11 cellular contexts compared by ENCODE assay signal in the genomic region with DNA sequence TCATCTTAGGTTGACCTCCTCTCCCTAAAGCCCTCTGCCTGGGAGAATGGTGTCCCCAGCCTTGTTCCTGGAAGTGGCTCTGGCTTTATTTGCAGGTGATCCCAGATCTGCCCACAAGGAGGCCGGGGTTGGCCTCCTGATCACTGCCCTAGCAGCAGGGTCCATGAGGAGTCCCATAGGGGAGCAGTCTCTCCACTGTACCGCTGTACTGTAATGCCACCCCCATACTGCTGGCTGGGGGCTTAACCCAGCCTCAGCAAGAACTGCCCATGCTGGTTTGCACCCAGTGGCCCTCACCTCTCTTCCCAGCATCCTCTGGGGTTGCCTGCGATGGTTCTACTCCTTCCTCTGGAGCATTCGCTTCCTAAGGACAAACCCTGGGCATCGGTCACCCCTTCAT. TPM values are rescaled to one million over a fixed set of nuclear protein-coding genes. Genes with fewer than 3 reads are reported as not detected.
DNase-seq lines count a peak whose midpoint lies in the region; ATAC-seq, FAIRE-seq and TF ChIP-seq lines count a peak whose summit lies in the region.
"Had no signal": no experiment of that assay in that cellular context is flagged by ENCODE, and none has a peak within 500 bp of the region (broad histone marks: within the 10 kb centered on the region; RNA-seq: fewer than 3 reads in every experiment).

No MANE protein-coding gene starts in this region.

- H3K4me3 Mint-ChIP-seq in HFFc6 = no peak overlapping the region

- no peak overlapping the region for H2AFZ ChIP-seq in HepG2 (ENCODE audit: low read length)
- H2AFZ ChIP-seq: parathyroid adenoma had no signal

- POLR2A ChIA-PET in HepG2 (lab: Yijun Ruan, JAX) = no interaction called here

- H3K27ac ChIP-seq in HepG2 (ENCODE audit: extremely low read length, insufficient read depth, low read length) = no peak overlapping the region

- H3K36me3 Mint-ChIP-seq in HFFc6 (ENCODE audit: low read depth) = no peaks in the 10 kb centered on the region

- no TSS peak for BruUV-seq in HepG2 (replicated peaks; lab: Mats Ljungman, UMichigan)

- CTCF ChIA-PET in HepG2 (lab: Yijun Ruan, JAX; ENCODE audit: low intra/inter-chr PET ratio, low total read pairs) = no interaction called here

- H4K20me1 ChIP-seq in HepG2 (ENCODE audit: insufficient read depth, low read length) = no peaks in the 10 kb centered on the region

- H3K9me3 Mint-ChIP-seq in HFFc6 = no peaks in the 10 kb centered on the region

- no peak for TF ChIP-seq POLR2A in HepG2 (IDR thresholded peaks at IDR 0.05; ENCODE audit: insufficient read depth in 1 of 2, low read depth in 2 of 2, low read length in 2 of 2)

- H3K4me1 Mint-ChIP-seq in HFFc6 (ENCODE audit: low read depth) = peaks cover 26% of the 10 kb centered on the region

- DNase-seq in COLO668 (lab: John Stamatoyannopoulos, UW; ENCODE audit: unreplicated experiment) (peak; percentile 17), HFFc6 (no peak), astrocyte of the cerebellum (ENCODE audit: low read depth) (no peak), HepG2 (ENCODE audit: low spot score) (peak; percentile 28), SHP77 (lab: John Stamatoyannopoulos, UW) (no peak), LoVo (ENCODE audit: low spot score) (no peak)
- no peak for DNase-seq in activated T-cell treated with anti-CD3 and anti-CD28 coated beads, Interleukin-2, amount 50 U/mL, for 1 hour
- DNase-seq: activated naive CD4-positive, alpha-beta T cell treated with Interleukin-2 at 50 U/mL for 16 hours had no signal

- H3K36me3 ChIP-seq in HepG2 (replicated peaks in 1 of 2; ENCODE audit: control insufficient read depth in 1 of 2, insufficient read depth in 2 of 2, low read length in 2 of 2) = no peaks in the 10 kb centered on the region

- H3K27ac Mint-ChIP-seq in HFFc6 = peak overlapping the region; percentile 23; the same call in 1 of the 2 replicates

- in situ Hi-C loops in astrocyte of the cerebellum (cut with HindIII; ENCODE audit: low sequenced_read_pairs) (loop anchor here (5.0 kb wide), 1 partner anchor 39 kb away; no protein-coding TSS in a partner anchor), HepG2 (cut with HindIII; ENCODE audit: extremely low pct_ligation_motif_present, low pct_unique_long_range_greater_than_20kb) (no loop called here)

- TF ChIP-seq CTCF in HFFc6 (IDR thresholded peaks at IDR 0.05) (peak; percentile 62), astrocyte of the cerebellum (IDR thresholded peaks at IDR 0.05; ENCODE audit: low read depth, low read length, missing control alignments) (peak; percentile 34), HepG2 (CRISPR knock-in tag; IDR thresholded peaks at IDR 0.05) (peak; percentile 43; the same call in 1 of the 2 replicates)

- ATAC-seq in HepG2 (peak; percentile 84), GM18873 (IDR thresholded peaks at IDR 0.05; ENCODE audit: low FRiP score, unreplicated experiment) (no peak)

- 84% methylated on average over 4 of the region's 5 CpGs for WGBS in HepG2 (ENCODE audit: low lambda C conversion rate)

- H3K79me2 ChIP-seq in HepG2 (ENCODE audit: insufficient read depth, low read length) = no peaks in the 10 kb centered on the region
- H3K79me2 ChIP-seq: parathyroid adenoma had no signal

- H3K4me3 ChIP-seq in astrocyte of the cerebellum (ENCODE audit: low read depth, low read length) (no peak overlapping the region), HepG2 (replicated peaks in 1 of 3; ENCODE audit: insufficient read depth in 1 of 3, low read depth in 2 of 3, low read length in 3 of 3) (no peak overlapping the region)

- H3K4me2 ChIP-seq in HepG2 (ENCODE audit: low read depth, low read length) = no peak overlapping the region

- H3K9ac ChIP-seq in HepG2 (ENCODE audit: insufficient read depth, low read depth, low read length) = no peak overlapping the region
- H3K9ac ChIP-seq: parathyroid adenoma had no signal

- H3K27me3 Mint-ChIP-seq in HFFc6 (ENCODE audit: insufficient read depth) = peaks cover 3% of the 10 kb centered on the region

- H3K9me3 ChIP-seq in HepG2 (ENCODE audit: low read length) = no peaks in the 10 kb centered on the region

- peak; percentile 46 for FAIRE-seq in HepG2 (lab: Jason Lieb, UNC)
- FAIRE-seq: frontal cortex had no signal

- H3K27me3 ChIP-seq in HepG2 (ENCODE audit: control insufficient read depth in 1 of 2, insufficient read depth in 2 of 2, low read length in 2 of 2) = no peaks in the 10 kb centered on the region

- no peak for TF ChIP-seq EP300 in HepG2 (IDR thresholded peaks at IDR 0.05; ENCODE audit: low read depth in 2 of 2, low read length in 2 of 2)
- no peak for TF ChIP-seq EP300 in HepG2 (CRISPR knock-in tag; IDR thresholded peaks at IDR 0.05; ENCODE audit: borderline replicate concordance)

- intact Hi-C loops in HepG2 (cut with micrococcal nuclease; ENCODE audit: unreplicated experiment) = no loop called here

- H3K4me1 ChIP-seq in HepG2 (ENCODE audit: insufficient read depth, low read length) = peaks cover 26% of the 10 kb centered on the region
- H3K4me1 ChIP-seq: parathyroid adenoma had no signal

- TF ChIP-seq RAD21 in HepG2 (CRISPR knock-in tag; IDR thresholded peaks at IDR 0.05) = no peak; the same call in 1 of the 2 replicates

RNA-seq across cellular contexts. Expression of a gene that starts 39.1 kb away (rescaled TPM):
- total RNA-seq in HFFc6 (2021; fragmentation: NEBNext Ultra II Directional; extraction: Animal tissue kit (Norgen Biotek cat#: 25700)) = 10 to 100 TPM; 55.9 to 85.0 (median 76.5) TPM
- 99.8 and 104 TPM in 2 replicates for total RNA-seq in HepG2 (2016; rRNA removed; fragmentation: Illumina TruSeq; extraction: Trizol)
- 81.0 and 93.2 TPM in 2 replicates for total RNA-seq in HepG2 (2016; cell fraction: cytosol; rRNA removed; fragmentation: Illumina TruSeq; extraction: Trizol; ENCODE audit: low read depth)
- 98.8 and 104 TPM in 2 replicates for total RNA-seq in HepG2 (2016; cell fraction: insoluble cytoplasmic fraction; rRNA removed; fragmentation: Illumina TruSeq; extraction: Trizol)
- total RNA-seq in HepG2 (2016; cell fraction: membrane; rRNA removed; fragmentation: Illumina TruSeq; extraction: Trizol) = 49.2 and 54.2 TPM in 2 replicates
- 61.4 and 77.1 TPM in 2 replicates for total RNA-seq in HepG2 (2016; cell fraction: nucleus; rRNA removed; fragmentation: Illumina TruSeq; extraction: Trizol)
- 90.8 and 99.8 TPM in 2 replicates for polyA plus RNA-seq in HepG2 (2011; rRNA removed)
- polyA plus RNA-seq in HepG2 (2011; cell fraction: cytosol; rRNA removed) = 45.8 and 51.2 TPM in 2 replicates
- polyA plus RNA-seq in HepG2 (2011; cell fraction: nucleus; rRNA removed) = 207 and 252 TPM in 2 replicates
- polyA plus RNA-seq in HepG2 (2012) = 46.9 and 63.7 TPM in 2 replicates
- polyA plus RNA-seq in HepG2 (2016; cell fraction: cytosol; fragmentation: Illumina TruSeq; extraction: Trizol; ENCODE audit: low read depth) = 14.9 and 16.8 TPM in 2 replicates
- 128 and 134 TPM in 2 replicates for polyA plus RNA-seq in HepG2 (2016; cell fraction: insoluble cytoplasmic fraction; fragmentation: Illumina TruSeq; extraction: Trizol; ENCODE audit: low read depth)
- 28.8 and 29.0 TPM in 2 replicates for polyA plus RNA-seq in HepG2 (2016; cell fraction: membrane; fragmentation: Illumina TruSeq; extraction: Trizol; ENCODE audit: low read depth)
- polyA plus RNA-seq in HepG2 (2016; cell fraction: nucleus; fragmentation: Illumina TruSeq; extraction: Trizol; ENCODE audit: insufficient read depth, low read depth) = 203 and 213 TPM in 2 replicates
- 61.9 and 154 TPM in 2 replicates for polyA minus RNA-seq in HepG2 (2011; rRNA and poly(A)+ RNA removed; ENCODE audit: low replicate concordance)
- 17.3 and 23.9 TPM in 2 replicates for polyA minus RNA-seq in HepG2 (2011; cell fraction: cytosol; rRNA and poly(A)+ RNA removed)
- 71.4 and 71.5 TPM in 2 replicates for polyA minus RNA-seq in HepG2 (2011; cell fraction: nucleus; rRNA and poly(A)+ RNA removed)

RNA-seq across cellular contexts. Expression of a gene that starts 39.4 kb away (rescaled TPM):
- 10 to 100 TPM; 38.8 to 51.9 (median 47.7) TPM for total RNA-seq in HFFc6 (2021; fragmentation: NEBNext Ultra II Directional; extraction: Animal tissue kit (Norgen Biotek cat#: 25700))
- total RNA-seq in HepG2 (2016; rRNA removed; fragmentation: Illumina TruSeq; extraction: Trizol) = 51.7 and 53.4 TPM in 2 replicates
- total RNA-seq in HepG2 (2016; cell fraction: cytosol; rRNA removed; fragmentation: Illumina TruSeq; extraction: Trizol; ENCODE audit: low read depth) = 19.0 and 20.1 TPM in 2 replicates
- total RNA-seq in HepG2 (2016; cell fraction: insoluble cytoplasmic fraction; rRNA removed; fragmentation: Illumina TruSeq; extraction: Trizol) = 53.8 and 54.3 TPM in 2 replicates
- total RNA-seq in HepG2 (2016; cell fraction: membrane; rRNA removed; fragmentation: Illumina TruSeq; extraction: Trizol) = 36.2 and 36.7 TPM in 2 replicates
- total RNA-seq in HepG2 (2016; cell fraction: nucleus; rRNA removed; fragmentation: Illumina TruSeq; extraction: Trizol) = 57.5 and 60.4 TPM in 2 replicates
- polyA plus RNA-seq in HepG2 (2011; rRNA removed) = 47.9 and 61.0 TPM in 2 replicates
- polyA plus RNA-seq in HepG2 (2011; cell fraction: cytosol; rRNA removed) = 26.9 and 41.0 TPM in 2 replicates
- polyA plus RNA-seq in HepG2 (2011; cell fraction: nucleus; rRNA removed) = 39.4 and 42.0 TPM in 2 replicates
- 27.1 and 34.3 TPM in 2 replicates for polyA plus RNA-seq in HepG2 (2012)
- polyA plus RNA-seq in HepG2 (2016; cell fraction: cytosol; fragmentation: Illumina TruSeq; extraction: Trizol; ENCODE audit: low read depth) = 3.4 and 3.7 TPM in 2 replicates
- 43.2 and 52.1 TPM in 2 replicates for polyA plus RNA-seq in HepG2 (2016; cell fraction: insoluble cytoplasmic fraction; fragmentation: Illumina TruSeq; extraction: Trizol; ENCODE audit: low read depth)
- polyA plus RNA-seq in HepG2 (2016; cell fraction: membrane; fragmentation: Illumina TruSeq; extraction: Trizol; ENCODE audit: low read depth) = 13.3 and 17.1 TPM in 2 replicates
- polyA plus RNA-seq in HepG2 (2016; cell fraction: nucleus; fragmentation: Illumina TruSeq; extraction: Trizol; ENCODE audit: insufficient read depth, low read depth) = 51.5 and 57.9 TPM in 2 replicates
- 45.2 and 96.4 TPM in 2 replicates for polyA minus RNA-seq in HepG2 (2011; rRNA and poly(A)+ RNA removed; ENCODE audit: low replicate concordance)
- 68.9 and 72.7 TPM in 2 replicates for polyA minus RNA-seq in HepG2 (2011; cell fraction: cytosol; rRNA and poly(A)+ RNA removed)
- 128 and 149 TPM in 2 replicates for polyA minus RNA-seq in HepG2 (2011; cell fraction: nucleus; rRNA and poly(A)+ RNA removed)

RNA-seq across cellular contexts. Expression of a gene that starts 54.4 kb away (rescaled TPM):
- 10 to 100 TPM; 13.0 to 29.6 (median 23.3) TPM for total RNA-seq in HFFc6 (2021; fragmentation: NEBNext Ultra II Directional; extraction: Animal tissue kit (Norgen Biotek cat#: 25700))
- 8.0 and 10.6 TPM in 2 replicates for total RNA-seq in HepG2 (2016; rRNA removed; fragmentation: Illumina TruSeq; extraction: Trizol)
- total RNA-seq in HepG2 (2016; cell fraction: cytosol; rRNA removed; fragmentation: Illumina TruSeq; extraction: Trizol; ENCODE audit: low read depth) = 10.8 and 13.6 TPM in 2 replicates
- 8.2 and 9.0 TPM in 2 replicates for total RNA-seq in HepG2 (2016; cell fraction: insoluble cytoplasmic fraction; rRNA removed; fragmentation: Illumina TruSeq; extraction: Trizol)
- total RNA-seq in HepG2 (2016; cell fraction: membrane; rRNA removed; fragmentation: Illumina TruSeq; extraction: Trizol) = 20.7 and 21.8 TPM in 2 replicates
- total RNA-seq in HepG2 (2016; cell fraction: nucleus; rRNA removed; fragmentation: Illumina TruSeq; extraction: Trizol) = 5.8 and 6.8 TPM in 2 replicates
- polyA plus RNA-seq in HepG2 (2011; rRNA removed) = 23.3 and 33.2 TPM in 2 replicates
- polyA plus RNA-seq in HepG2 (2011; cell fraction: cytosol; rRNA removed) = 24.9 and 25.8 TPM in 2 replicates
- 13.9 and 16.9 TPM in 2 replicates for polyA plus RNA-seq in HepG2 (2011; cell fraction: nucleus; rRNA removed)
- polyA plus RNA-seq in HepG2 (2012) = 6.6 and 13.1 TPM in 2 replicates
- 21.1 and 23.1 TPM in 2 replicates for polyA plus RNA-seq in HepG2 (2016; cell fraction: cytosol; fragmentation: Illumina TruSeq; extraction: Trizol; ENCODE audit: low read depth)
- 12.5 and 15.2 TPM in 2 replicates for polyA plus RNA-seq in HepG2 (2016; cell fraction: insoluble cytoplasmic fraction; fragmentation: Illumina TruSeq; extraction: Trizol; ENCODE audit: low read depth)
- polyA plus RNA-seq in HepG2 (2016; cell fraction: membrane; fragmentation: Illumina TruSeq; extraction: Trizol; ENCODE audit: low read depth) = 35.9 and 37.0 TPM in 2 replicates
- 13.9 and 15.0 TPM in 2 replicates for polyA plus RNA-seq in HepG2 (2016; cell fraction: nucleus; fragmentation: Illumina TruSeq; extraction: Trizol; ENCODE audit: insufficient read depth, low read depth)
- polyA minus RNA-seq in HepG2 (2011; rRNA and poly(A)+ RNA removed; ENCODE audit: low replicate concordance) = 37.9 and 50.4 TPM in 2 replicates
- polyA minus RNA-seq in HepG2 (2011; cell fraction: cytosol; rRNA and poly(A)+ RNA removed) = 6.5 and 10.1 TPM in 2 replicates
- 6.3 and 10.9 TPM in 2 replicates for polyA minus RNA-seq in HepG2 (2011; cell fraction: nucleus; rRNA and poly(A)+ RNA removed)

Comparison
In these comparisons a context has a peak if more than half of its experiments do, and no peak if none do; other contexts are left out.
1. DNase-seq: peak in COLO668 (single experiment) and HepG2 (single experiment); none in HFFc6 (single experiment), astrocyte of the cerebellum (single experiment), SHP77 (0 of 2), LoVo (single experiment) and activated T-cell treated with anti-CD3 and anti-CD28 coated beads, Interleukin-2, amount 50 U/mL, for 1 hour (single experiment).
2. Peak in every context shown above with its lines, with median percentiles within 50 percentile points of each other: CTCF ChIP-seq.